ENCODE assay signal across 22 cellular contexts in the genomic region with DNA sequence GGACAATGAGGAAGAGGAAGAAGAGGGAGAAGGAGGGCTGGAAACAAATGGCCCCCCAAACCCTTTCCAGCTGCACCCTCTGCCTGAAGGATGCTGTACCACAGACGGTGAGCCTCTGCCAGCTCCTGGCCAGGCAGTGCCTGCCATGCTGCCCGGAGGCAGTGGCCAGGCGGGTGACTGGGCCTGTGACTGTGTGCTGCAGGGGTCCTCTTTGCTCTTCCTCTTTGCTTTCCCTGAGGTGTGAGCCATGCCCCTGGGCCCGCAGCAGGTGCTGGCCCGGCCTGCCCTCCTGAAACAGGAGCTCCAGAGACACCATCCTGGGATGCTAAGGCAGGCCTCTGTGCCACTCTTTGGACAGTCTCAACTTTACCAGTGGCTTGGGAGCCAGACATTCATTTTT.
"Had no signal": no experiment of that assay in that cellular context is flagged by ENCODE, and none has a peak within 500 bp of the region (broad histone marks: within the 10 kb centered on the region; RNA-seq: fewer than 3 reads in every experiment).

No MANE protein-coding gene starts in this region.

- H3K4me2 ChIP-seq: neural progenitor cell had no signal

- ATAC-seq: effector memory CD8-positive, alpha-beta T cell; left lobe of liver; mucosa of descending colon; right lobe of liver had no signal

- H3K4me3 ChIP-seq: mucosa of descending colon, neural progenitor cell, right lobe of liver had no signal

- FAIRE-seq: TTC549 had no signal

- H3K27me3 ChIP-seq: neural progenitor cell, right lobe of liver had no signal

- H3K27ac ChIP-seq: neural progenitor cell, right lobe of liver had no signal

- H2AFZ ChIP-seq: neural progenitor cell had no signal

- H3K9ac ChIP-seq: neural progenitor cell had no signal

- H3K36me3 ChIP-seq: neural progenitor cell, right lobe of liver had no signal

- H3K9me3 ChIP-seq: mucosa of descending colon, right lobe of liver had no signal

- H3K4me1 ChIP-seq: right lobe of liver had no signal

- DNase-seq: activated B cell treated with CpG ODN at 0.5 μM for 24 hours; activated CD4-positive, alpha-beta memory T cell treated with anti-CD3 and anti-CD28 coated beads for 36 hours; activated CD4-positive, alpha-beta T cell treated with anti-CD3 and anti-CD28 coated beads for 4 hours; activated naive CD4-positive, alpha-beta T cell; activated naive CD8-positive, alpha-beta T cell treated with anti-CD3 and anti-CD28 coated beads, Interleukin-2, amount 10 ng/mL, durations not matched to agents 7 days and 5 days; activated T-cell treated with anti-CD3 and anti-CD28 coated beads for 4 hours; amygdala; caudate nucleus; effector memory CD8-positive, alpha-beta T cell; foreskin melanocyte; glutamatergic neuron; hippocampal formation; mucosa of descending colon; naive B cell; stimulated activated CD8-positive, alpha-beta memory T cell treated with anti-CD3 and anti-CD28 coated beads, Interleukin-4, amount 100 ng/mL, for 48 hours; stimulated activated naive CD4-positive, alpha-beta T cell treated with Interleukin-2 at 50 U/mL for 16 hours; substantia nigra; trophoblast cell had no signal
